22 cellular contexts compared by ENCODE assay signal in the genomic region with DNA sequence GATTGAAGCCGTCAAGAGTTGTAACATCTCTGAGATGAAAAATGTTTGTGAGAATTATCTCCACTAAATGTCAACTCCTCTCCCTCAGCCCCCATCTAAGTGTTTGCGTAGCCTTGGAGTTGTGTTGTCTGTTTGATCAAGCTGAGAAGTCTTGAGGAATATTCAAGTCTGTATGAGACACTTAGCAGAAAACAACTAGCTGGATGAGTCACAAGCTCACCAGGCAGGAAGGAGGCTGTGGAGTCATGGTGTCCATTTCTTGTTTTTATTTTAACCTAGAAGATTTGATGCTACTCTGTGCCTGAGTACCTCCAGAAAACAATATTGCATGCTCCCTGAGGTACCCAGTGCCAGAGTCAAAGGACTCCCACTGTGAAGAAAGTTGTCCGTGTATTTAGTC.
DNase-seq lines count a peak whose midpoint lies in the region; FAIRE-seq and TF ChIP-seq lines count a peak whose summit lies in the region.
"Had no signal": no experiment of that assay in that cellular context is flagged by ENCODE, and none has a peak within 500 bp of the region (broad histone marks: within the 10 kb centered on the region; RNA-seq: fewer than 3 reads in every experiment).

No MANE protein-coding gene starts in this region.

- H3K4me3 ChIP-seq in MG63: no peak overlapping the region
- H3K4me3 ChIP-seq in astrocyte (ENCODE audit: insufficient read depth, low read depth, low read length): no peak overlapping the region
- no peak overlapping the region for H3K4me3 ChIP-seq in kidney epithelial cell (ENCODE audit: low read depth, low read length)
- H3K4me3 ChIP-seq in H7 (ENCODE audit: insufficient read depth, low read depth, low read length): no peak overlapping the region
- H3K4me3 ChIP-seq: body of pancreas, psoas muscle, upper lobe of left lung had no signal

- H3K4me2 ChIP-seq in astrocyte (ENCODE audit: low read length): no peak overlapping the region

- FAIRE-seq in astrocyte (lab: Jason Lieb, UNC): no peak

- no peaks in the 10 kb centered on the region for H3K9me3 Mint-ChIP-seq in astrocyte (ENCODE audit: unreplicated experiment)
- H3K9me3 Mint-ChIP-seq in activated CD4-positive, alpha-beta T cell treated with anti-CD3 and anti-CD28 coated beads, Interleukin-2, amount 10 ng/mL, durations not matched to agents 7 days and 5 days: no peaks in the 10 kb centered on the region

- H3K9ac ChIP-seq in astrocyte (ENCODE audit: low read length): no peak overlapping the region

- peak overlapping the region; percentile 44 for H3K27ac Mint-ChIP-seq in astrocyte (ENCODE audit: unreplicated experiment)
- no peak overlapping the region for H3K27ac Mint-ChIP-seq in activated CD4-positive, alpha-beta T cell treated with anti-CD3 and anti-CD28 coated beads, Interleukin-2, amount 10 ng/mL, durations not matched to agents 7 days and 5 days
- H3K27ac Mint-ChIP-seq: CD4-positive, alpha-beta memory T cell; immature natural killer cell; naive thymus-derived CD4-positive, alpha-beta T cell had no signal

- no peaks in the 10 kb centered on the region for H3K9me3 ChIP-seq in MG63
- peaks cover 2% of the 10 kb centered on the region for H3K9me3 ChIP-seq in astrocyte (ENCODE audit: insufficient read depth, low read depth, low read length)
- H3K9me3 ChIP-seq: body of pancreas, psoas muscle, upper lobe of left lung had no signal

- POLR2A ChIA-PET in activated CD4-positive, alpha-beta T cell treated with anti-CD3 and anti-CD28 coated beads, Interleukin-2, amount 10 ng/mL, durations not matched to agents 7 days and 5 days (lab: Charles Lee): no interaction called here

- no peaks in the 10 kb centered on the region for H3K79me2 ChIP-seq in astrocyte (ENCODE audit: insufficient read depth, low read length)

- no peak overlapping the region for H2AFZ ChIP-seq in astrocyte (ENCODE audit: low read depth, low read length)

- DNase-seq in AG08395 (ENCODE audit: low spot score) (peak; percentile 43), MG63 (peak; percentile 34), astrocyte (ENCODE audit: low read depth) (peak; percentile 4), kidney epithelial cell (ENCODE audit: low read depth) (peak; percentile 16), NCI-H1105 treated with DMSO at 0.1 percent for 48 hours (lab: John Stamatoyannopoulos, UW) (no peak), H7 (no peak)
- no peak for DNase-seq in activated CD4-positive, alpha-beta T cell treated with anti-CD3 and anti-CD28 coated beads, Interleukin-2, amount 10 ng/mL, durations not matched to agents 7 days and 5 days
- DNase-seq in stimulated activated CD4-positive, alpha-beta T cell treated with anti-CD3 and anti-CD28 coated beads, Interleukin-2, amount 100 ng/mL, for 24 hours: no peak
- DNase-seq: ACHN; activated CD4-positive, alpha-beta T cell treated with anti-CD3 and anti-CD28 coated beads for 4 hours; activated naive CD4-positive, alpha-beta T cell treated with Interleukin-2 at 50 U/mL for 16 hours; activated T-cell treated with anti-CD3 and anti-CD28 coated beads for 4 hours; body of pancreas; CD4-positive, alpha-beta memory T cell; DND-41; immature natural killer cell; naive thymus-derived CD4-positive, alpha-beta T cell; NCI-H187 treated with DMSO at 0.1 percent for 48 hours; NCI-H774; psoas muscle; stimulated activated naive CD4-positive, alpha-beta T cell; upper lobe of left lung had no signal

- H3K27me3 Mint-ChIP-seq in astrocyte (ENCODE audit: low read depth, unreplicated experiment): no peaks in the 10 kb centered on the region
- H3K27me3 Mint-ChIP-seq in activated CD4-positive, alpha-beta T cell treated with anti-CD3 and anti-CD28 coated beads, Interleukin-2, amount 10 ng/mL, durations not matched to agents 7 days and 5 days: no peaks in the 10 kb centered on the region

- H3K4me1 Mint-ChIP-seq in astrocyte (ENCODE audit: low read depth, unreplicated experiment): peaks cover 6% of the 10 kb centered on the region
- H3K4me1 Mint-ChIP-seq in activated CD4-positive, alpha-beta T cell treated with anti-CD3 and anti-CD28 coated beads, Interleukin-2, amount 10 ng/mL, durations not matched to agents 7 days and 5 days: no peaks in the 10 kb centered on the region
- H3K4me1 Mint-ChIP-seq: CD4-positive, alpha-beta memory T cell; immature natural killer cell; naive thymus-derived CD4-positive, alpha-beta T cell had no signal

- no peak overlapping the region for H3K27ac ChIP-seq in astrocyte (ENCODE audit: low read depth, low read length)
- H3K27ac ChIP-seq: body of pancreas, psoas muscle, upper lobe of left lung had no signal

- H3K36me3 ChIP-seq in MG63 (no peaks in the 10 kb centered on the region), astrocyte (ENCODE audit: insufficient read depth, low read length) (no peaks in the 10 kb centered on the region), kidney epithelial cell (ENCODE audit: control insufficient read depth, insufficient read depth, low read length) (no peaks in the 10 kb centered on the region), H7 (replicated peaks; ENCODE audit: control insufficient read depth, insufficient read depth, low read length) (no peaks in the 10 kb centered on the region)
- H3K36me3 ChIP-seq: upper lobe of left lung had no signal

- H3K36me3 Mint-ChIP-seq in astrocyte (ENCODE audit: low read depth, unreplicated experiment): no peaks in the 10 kb centered on the region
- H3K36me3 Mint-ChIP-seq in activated CD4-positive, alpha-beta T cell treated with anti-CD3 and anti-CD28 coated beads, Interleukin-2, amount 10 ng/mL, durations not matched to agents 7 days and 5 days (ENCODE audit: low read depth): no peaks in the 10 kb centered on the region
- H3K36me3 Mint-ChIP-seq: CD4-positive, alpha-beta memory T cell; immature natural killer cell; naive thymus-derived CD4-positive, alpha-beta T cell had no signal

- TF ChIP-seq CTCF in astrocyte (IDR thresholded peaks at IDR 0.05; ENCODE audit: insufficient read depth, low read depth, low read length) (no peak), kidney epithelial cell (IDR thresholded peaks at IDR 0.05; ENCODE audit: insufficient read depth, low read length, poor library complexity, severe bottlenecking) (no peak)

- CTCF ChIA-PET in activated CD4-positive, alpha-beta T cell treated with anti-CD3 and anti-CD28 coated beads, Interleukin-2, amount 10 ng/mL, durations not matched to agents 7 days and 5 days (lab: Charles Lee): no interaction called here

- H3K27me3 ChIP-seq in MG63 (peaks cover 2% of the 10 kb centered on the region; the same call in 1 of the 2 replicates), astrocyte (ENCODE audit: insufficient read depth, low read length) (no peaks in the 10 kb centered on the region), kidney epithelial cell (ENCODE audit: control insufficient read depth, insufficient read depth, low read length) (no peaks in the 10 kb centered on the region), H7 (ENCODE audit: control insufficient read depth, insufficient read depth, low read length) (no peaks in the 10 kb centered on the region)
- H3K27me3 ChIP-seq: body of pancreas, upper lobe of left lung had no signal

- H4K20me1 ChIP-seq in astrocyte (ENCODE audit: insufficient read depth, low read length): no peaks in the 10 kb centered on the region

- no peaks in the 10 kb centered on the region for H3K4me1 ChIP-seq in astrocyte (ENCODE audit: insufficient read depth, low read length)
- H3K4me1 ChIP-seq: body of pancreas, psoas muscle, upper lobe of left lung had no signal

- H3K4me3 Mint-ChIP-seq in astrocyte (ENCODE audit: unreplicated experiment): no peak overlapping the region
- H3K4me3 Mint-ChIP-seq in activated CD4-positive, alpha-beta T cell treated with anti-CD3 and anti-CD28 coated beads, Interleukin-2, amount 10 ng/mL, durations not matched to agents 7 days and 5 days: no peak overlapping the region
- H3K4me3 Mint-ChIP-seq: CD4-positive, alpha-beta memory T cell; immature natural killer cell; naive thymus-derived CD4-positive, alpha-beta T cell had no signal

Comparison
In these comparisons a context has a peak if more than half of its experiments do, and no peak if none do; other contexts are left out.
1. DNase-seq: peak in AG08395 (single experiment), MG63 (single experiment), astrocyte (single experiment) and kidney epithelial cell (single experiment); none in activated CD4-positive, alpha-beta T cell treated with anti-CD3 and anti-CD28 coated beads, Interleukin-2, amount 10 ng/mL, durations not matched to agents 7 days and 5 days (single experiment), stimulated activated CD4-positive, alpha-beta T cell treated with anti-CD3 and anti-CD28 coated beads, Interleukin-2, amount 100 ng/mL, for 24 hours (0 of 2), NCI-H1105 treated with DMSO at 0.1 percent for 48 hours (single experiment) and H7 (single experiment).